Comparison of ENCODE assay signal across 8 cellular contexts in the genomic region with DNA sequence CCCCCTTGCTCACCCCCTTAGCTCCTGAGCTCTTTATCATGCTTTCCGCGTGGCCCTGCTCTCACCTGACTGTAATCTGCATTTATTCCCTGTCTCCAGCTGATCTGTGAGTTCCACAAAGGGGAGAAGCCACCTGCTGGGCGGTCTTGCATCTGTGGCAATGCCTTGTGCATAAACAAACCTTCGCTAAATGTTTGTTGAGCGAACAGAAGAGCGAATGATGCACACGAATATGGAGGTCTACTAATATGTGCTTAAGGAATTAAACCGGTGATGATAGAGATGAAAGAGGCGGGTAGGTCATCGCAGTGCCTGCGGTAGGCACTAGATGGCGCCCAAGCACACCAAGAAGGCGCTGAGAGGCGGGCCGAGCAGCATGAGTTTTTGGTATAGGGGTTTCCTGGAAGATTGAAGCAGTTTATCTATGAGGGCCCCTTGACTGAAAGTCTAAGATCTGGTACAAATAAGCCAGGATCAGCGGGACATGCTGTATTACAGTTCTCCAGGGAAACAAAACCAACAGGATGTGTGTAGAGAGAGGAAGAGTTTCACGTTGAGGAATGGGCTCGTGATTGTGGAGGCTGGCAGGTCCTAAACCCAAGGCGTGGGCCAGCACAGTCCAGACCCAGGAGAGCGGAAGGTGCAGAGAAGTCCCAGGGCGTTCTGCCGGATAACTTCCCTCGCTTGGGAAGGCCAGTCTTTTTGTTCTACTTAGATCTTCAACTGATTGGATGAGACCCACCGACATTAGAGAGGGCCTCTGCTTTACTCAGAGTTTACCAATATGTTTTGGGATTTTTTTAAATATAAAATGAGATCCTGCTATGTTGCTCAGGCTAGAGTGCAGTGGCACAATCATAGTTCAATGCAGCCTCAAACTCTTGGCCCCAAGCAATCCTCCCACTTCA. TPM values are rescaled to one million over a fixed set of nuclear protein-coding genes. Genes with fewer than 3 reads are reported as not detected.
A peak's percentile ranks its signal among the peaks of the same experiment; 100 is the strongest.
DNase-seq lines count a peak whose midpoint lies in the region; ATAC-seq and TF ChIP-seq lines count a peak whose summit lies in the region.

No MANE protein-coding gene starts in this region.

- H3K4me1 ChIP-seq in endocrine pancreas (ENCODE audit: control insufficient read depth, insufficient read depth, low read length) (no peaks in the 10 kb centered on the region), mesodermal cell (ENCODE audit: control insufficient read depth, insufficient read depth, low read length, poor library complexity, severe bottlenecking) (peaks cover 40% of the 10 kb centered on the region)

- peak overlapping the region; percentile 36 for H3K27ac ChIP-seq in mesodermal cell (ENCODE audit: low read depth, low read length, severe bottlenecking)

- no peak for DNase-seq in GM12864 (ENCODE audit: low read depth)
- DNase-seq in NK-92 treated with Interleukin-12 subunit alpha and Interleukin-12 subunit beta, amount 100 ng/mL, for 24 hours (lab: John Stamatoyannopoulos, UW) = peak; percentile 36
- DNase-seq in activated CD8-positive, alpha-beta memory T cell treated with anti-CD3 and anti-CD28 coated beads for 1 hour (ENCODE audit: extremely low read depth in 1 of 2, low read depth in 1 of 2) = peak; percentile 50 to 77
- peak; percentile 81 for DNase-seq in stimulated activated CD8-positive, alpha-beta memory T cell treated with anti-CD3 and anti-CD28 coated beads, Interleukin-15, amount 100 ng/mL, for 1 hour (ENCODE audit: low read depth)

- H3K9me3 ChIP-seq in endocrine pancreas (ENCODE audit: control insufficient read depth, low read length) = no peaks in the 10 kb centered on the region
- no peaks in the 10 kb centered on the region for H3K9me3 ChIP-seq in mesodermal cell (ENCODE audit: control insufficient read depth, low read length)

- H3K36me3 ChIP-seq in endocrine pancreas (ENCODE audit: control insufficient read depth, insufficient read depth, low read length) (no peaks in the 10 kb centered on the region), mesodermal cell (ENCODE audit: control insufficient read depth, insufficient read depth, low read length) (no peaks in the 10 kb centered on the region)

- TF ChIP-seq CTCF in GM12864 (IDR thresholded peaks at IDR 0.05; ENCODE audit: low read depth, low read length, missing control alignments) = peak; percentile 92

- H3K4me3 ChIP-seq in GM12864 (ENCODE audit: low read depth, low read length) (no peak overlapping the region), endocrine pancreas (ENCODE audit: control insufficient read depth, insufficient read depth, low read length) (peak overlapping the region; percentile 40), mesodermal cell (ENCODE audit: extremely low read depth, insufficient read depth, low read length, poor library complexity, severe bottlenecking) (no peak overlapping the region)

- 37 to 41% methylated on average over 16 to 22 of the region's 24 CpGs for WGBS in mesodermal cell (ENCODE audit: insufficient coverage in 2 of 2), 2 experiments

- no peaks in the 10 kb centered on the region for H3K27me3 ChIP-seq in endocrine pancreas (ENCODE audit: control insufficient read depth, insufficient read depth, low read length)

- peak overlapping the region; percentile 67 for H3K9ac ChIP-seq in endocrine pancreas (ENCODE audit: control insufficient read depth, insufficient read depth, low read length)

- ATAC-seq in HG03342 (IDR thresholded peaks at IDR 0.05; ENCODE audit: unreplicated experiment) (peak; percentile 70), GM18519 (IDR thresholded peaks at IDR 0.05; ENCODE audit: low FRiP score, unreplicated experiment) (no peak)

RNA-seq across cellular contexts. Expression of a gene that starts 34.7 kb away (rescaled TPM):
- 213 TPM for polyA plus RNA-seq in mesodermal cell (2013, experiment 1 of 2)
- 201 TPM for polyA plus RNA-seq in mesodermal cell (2013, experiment 2 of 2)
